23 cellular contexts compared by ENCODE assay signal in the genomic region with DNA sequence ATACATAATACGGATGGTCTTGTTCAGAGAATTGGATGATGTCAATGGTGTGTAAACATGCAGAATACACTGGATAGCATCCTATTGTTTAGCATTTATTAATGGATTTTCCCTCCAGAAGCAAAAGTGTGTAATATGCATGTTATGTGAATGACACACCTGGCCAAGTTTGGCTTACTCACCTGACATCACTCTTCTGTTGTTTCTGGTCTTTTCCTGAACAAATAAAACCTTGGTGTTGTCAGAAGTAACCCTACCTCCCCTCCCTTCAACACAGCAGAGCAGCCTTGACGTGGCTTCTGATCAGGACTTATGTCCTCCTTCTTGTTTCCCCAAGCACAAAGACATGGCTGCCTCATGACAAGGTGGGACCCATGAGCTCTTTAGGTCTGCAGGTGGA.
"Had no signal": no experiment of that assay in that cellular context is flagged by ENCODE, and none has a peak within 500 bp of the region (broad histone marks: within the 10 kb centered on the region; RNA-seq: fewer than 3 reads in every experiment).

No MANE protein-coding gene starts in this region.

- DNase-seq: colonic mucosa; dermis blood vessel endothelial cell; endodermal cell; gastrocnemius medialis; heart right ventricle; immature natural killer cell; left cardiac atrium; left ventricle myocardium inferior; lower lobe of right lung; natural killer cell; nucleus accumbens; ovary; sigmoid colon; stimulated activated CD4-positive, alpha-beta T cell treated with anti-CD3 and anti-CD28 coated beads, Interleukin-2, amount 100 ng/mL, for 24 hours; stimulated activated naive CD4-positive, alpha-beta T cell; stomach; substantia nigra; trophoblast cell had no signal

- H3K4me2 ChIP-seq: neural progenitor cell had no signal

- H3K9ac ChIP-seq: neural progenitor cell had no signal

- H3K9me3 ChIP-seq: colonic mucosa, gastrocnemius medialis, heart right ventricle, left ventricle myocardium inferior, lower lobe of right lung, ovary, right atrium auricular region, sigmoid colon, stomach, thoracic aorta had no signal

- H3K27me3 ChIP-seq: colonic mucosa, gastrocnemius medialis, heart right ventricle, neural progenitor cell, ovary, right atrium auricular region, sigmoid colon, stomach had no signal

- H2AFZ ChIP-seq: neural progenitor cell had no signal

- H3K27ac ChIP-seq: colonic mucosa, gastrocnemius medialis, heart right ventricle, left ventricle myocardium inferior, lower lobe of right lung, neural progenitor cell, ovary, right atrium auricular region, sigmoid colon, skin epidermis, stomach, thoracic aorta had no signal

- H3K36me3 ChIP-seq: colonic mucosa, gastrocnemius medialis, heart right ventricle, left ventricle myocardium inferior, lower lobe of right lung, neural progenitor cell, ovary, right atrium auricular region, sigmoid colon, stomach, thoracic aorta had no signal

- H3K4me1 ChIP-seq: colonic mucosa, gastrocnemius medialis, heart right ventricle, left ventricle myocardium inferior, lower lobe of right lung, neural progenitor cell, right atrium auricular region, sigmoid colon, stomach had no signal

- H3K4me3 ChIP-seq: colonic mucosa, gastrocnemius medialis, heart right ventricle, left ventricle myocardium inferior, lower lobe of right lung, neural progenitor cell, ovary, right atrium auricular region, sigmoid colon, skin epidermis, stomach, thoracic aorta had no signal

- ATAC-seq: esophagus mucosa, gastrocnemius medialis, heart right ventricle, left cardiac atrium, lower lobe of right lung, natural killer cell had no signal
